In genomic region chr7:143396182-143396581, GRCh38 we compare ENCODE assay signal across 1 cellular context.
TF ChIP-seq lines count a peak whose summit lies in the region.

No MANE protein-coding gene starts in this region.

TF ChIP-seq in K562, 482 proteins besides CTCF, POLR2A, EP300 and RAD21:
- TF ChIP-seq MED1 (CRISPR knock-in tag; IDR thresholded peaks at IDR 0.05; ENCODE audit: borderline replicate concordance) (no peak), NFE2L1 (tag; IDR thresholded peaks at IDR 0.05; ENCODE audit: borderline replicate concordance, low read depth) (no peak), RBFOX2 (IDR thresholded peaks at IDR 0.05; ENCODE audit: low read depth, low read length) (no peak), PTTG1 (tag; IDR thresholded peaks at IDR 0.05; ENCODE audit: low read depth) (no peak), TFAP4 (CRISPR knock-in tag; IDR thresholded peaks at IDR 0.05; ENCODE audit: borderline replicate concordance) (no peak), STAT5A (IDR thresholded peaks at IDR 0.05; ENCODE audit: borderline replicate concordance, low read length) (no peak), ZNF436 (CRISPR knock-in tag; IDR thresholded peaks at IDR 0.05) (no peak), KAT2B (IDR thresholded peaks at IDR 0.05; ENCODE audit: low read depth, low read length) (no peak), ZNF384 (IDR thresholded peaks at IDR 0.05; ENCODE audit: low read depth, low read length) (no peak), JUNB (CRISPR knock-in tag; conservative IDR thresholded peaks at IDR 0.05) (no peak), ZNF77 (CRISPR knock-in tag; IDR thresholded peaks at IDR 0.05) (no peak), TAL1 (IDR thresholded peaks at IDR 0.05) (no peak), HNRNPUL1 (IDR thresholded peaks at IDR 0.05; ENCODE audit: low read length) (no peak), FOXJ2 (tag; IDR thresholded peaks at IDR 0.05) (no peak), IFI16 (CRISPR knock-in tag; IDR thresholded peaks at IDR 0.05) (no peak), KLF16 (IDR thresholded peaks at IDR 0.05) (no peak)
- TF ChIP-seq, protein P1, sequence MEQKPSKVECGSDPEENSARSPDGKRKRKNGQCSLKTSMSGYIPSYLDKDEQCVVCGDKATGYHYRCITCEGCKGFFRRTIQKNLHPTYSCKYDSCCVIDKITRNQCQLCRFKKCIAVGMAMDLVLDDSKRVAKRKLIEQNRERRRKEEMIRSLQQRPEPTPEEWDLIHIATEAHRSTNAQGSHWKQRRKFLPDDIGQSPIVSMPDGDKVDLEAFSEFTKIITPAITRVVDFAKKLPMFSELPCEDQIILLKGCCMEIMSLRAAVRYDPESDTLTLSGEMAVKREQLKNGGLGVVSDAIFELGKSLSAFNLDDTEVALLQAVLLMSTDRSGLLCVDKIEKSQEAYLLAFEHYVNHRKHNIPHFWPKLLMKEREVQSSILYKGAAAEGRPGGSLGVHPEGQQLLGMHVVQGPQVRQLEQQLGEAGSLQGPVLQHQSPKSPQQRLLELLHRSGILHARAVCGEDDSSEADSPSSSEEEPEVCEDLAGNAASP (IDR thresholded peaks at IDR 0.05) = no peak
- TF ChIP-seq, protein P2, sequence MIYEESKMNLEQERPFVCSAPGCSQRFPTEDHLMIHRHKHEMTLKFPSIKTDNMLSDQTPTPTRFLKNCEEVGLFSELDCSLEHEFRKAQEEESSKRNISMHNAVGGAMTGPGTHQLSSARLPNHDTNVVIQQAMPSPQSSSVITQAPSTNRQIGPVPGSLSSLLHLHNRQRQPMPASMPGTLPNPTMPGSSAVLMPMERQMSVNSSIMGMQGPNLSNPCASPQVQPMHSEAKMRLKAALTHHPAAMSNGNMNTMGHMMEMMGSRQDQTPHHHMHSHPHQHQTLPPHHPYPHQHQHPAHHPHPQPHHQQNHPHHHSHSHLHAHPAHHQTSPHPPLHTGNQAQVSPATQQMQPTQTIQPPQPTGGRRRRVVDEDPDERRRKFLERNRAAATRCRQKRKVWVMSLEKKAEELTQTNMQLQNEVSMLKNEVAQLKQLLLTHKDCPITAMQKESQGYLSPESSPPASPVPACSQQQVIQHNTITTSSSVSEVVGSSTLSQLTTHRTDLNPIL (CRISPR knock-in tag; IDR thresholded peaks at IDR 0.05) = no peak
TF ChIP-seq in K562: peak in this region for 0.
